1 cellular context compared by ENCODE assay signal in the genomic region with DNA sequence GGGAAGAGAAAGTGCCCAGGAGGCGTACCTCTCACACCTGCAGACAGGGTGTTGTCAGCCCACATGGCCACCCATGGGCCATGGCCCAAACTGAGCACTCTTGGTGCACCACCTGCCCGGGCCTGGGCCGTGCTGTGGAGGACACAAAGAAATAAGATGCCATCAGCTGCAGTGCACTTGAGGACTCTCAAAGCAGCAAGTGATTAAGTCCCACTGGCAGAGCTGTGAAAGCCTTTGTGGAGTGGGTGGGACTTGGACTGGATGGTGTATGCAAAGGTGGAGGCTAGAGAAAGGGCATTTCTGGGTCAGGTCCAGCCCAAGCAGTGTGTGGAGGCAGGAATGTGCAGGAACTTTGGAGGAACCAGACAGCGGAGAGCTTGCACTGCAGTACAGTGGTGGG.
TF ChIP-seq lines count a peak whose summit lies in the region.

No MANE protein-coding gene starts in this region.

TF ChIP-seq in HEK293, 187 proteins besides CTCF, POLR2A, EP300 and RAD21 (continued from another document):
- TF ChIP-seq ZNF280C (tag by site-specific recombination; IDR thresholded peaks at IDR 0.05) (no peak), PRDM4 (tag by site-specific recombination; IDR thresholded peaks at IDR 0.05) (no peak), MZF1 (tag by site-specific recombination; IDR thresholded peaks at IDR 0.05; ENCODE audit: borderline replicate concordance) (no peak), ZFHX2 (tag by site-specific recombination; conservative IDR thresholded peaks at IDR 0.05) (peak; percentile 28; the same call in 1 of the 2 replicates)
